30 cellular contexts compared by ENCODE assay signal in the genomic region with DNA sequence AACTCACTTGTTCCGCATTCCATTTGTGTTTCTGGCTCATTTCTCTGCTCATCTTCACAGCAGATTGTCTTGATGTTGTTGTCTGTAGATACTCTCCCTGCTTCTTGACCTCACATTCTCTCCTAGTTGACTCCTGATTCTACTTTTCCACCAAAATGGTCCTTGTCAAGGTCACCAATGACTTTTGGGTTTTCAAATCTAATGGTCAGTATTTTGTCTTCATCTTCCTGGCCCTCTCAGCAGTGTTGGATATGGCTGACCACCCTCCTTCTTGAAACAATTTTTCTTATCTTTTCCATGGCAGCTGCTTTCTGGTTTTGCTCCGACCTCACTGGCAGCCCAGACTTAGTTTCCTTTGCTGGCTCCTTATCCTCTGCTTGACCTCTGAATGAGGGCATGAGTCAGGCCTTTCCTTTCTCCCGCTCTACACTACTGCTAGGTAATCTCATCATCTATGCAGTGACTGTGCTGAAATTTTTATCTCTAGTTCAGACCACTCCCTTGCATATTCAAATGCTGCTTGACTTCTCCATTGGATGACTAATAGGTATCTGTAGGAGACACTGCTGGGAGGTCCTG.
A peak's percentile ranks its signal among the peaks of the same experiment; 100 is the strongest.
DNase-seq lines count a peak whose midpoint lies in the region; ATAC-seq, FAIRE-seq and TF ChIP-seq lines count a peak whose summit lies in the region.
"Had no signal": no experiment of that assay in that cellular context is flagged by ENCODE, and none has a peak within 500 bp of the region (broad histone marks: within the 10 kb centered on the region; RNA-seq: fewer than 3 reads in every experiment).

No MANE protein-coding gene starts in this region.

- 4% methylated on average over 3 of the region's 3 CpGs for WGBS in K562 (ENCODE audit: insufficient coverage, low coverage, missing lambda C conversion rate)

- H3K79me2 ChIP-seq in K562 (ENCODE audit: control insufficient read depth, insufficient read depth, low read length): peaks cover 16% of the 10 kb centered on the region
- H3K79me2 ChIP-seq in keratinocyte (ENCODE audit: control insufficient read depth, insufficient read depth, low read length): no peaks in the 10 kb centered on the region

- TF ChIP-seq POLR2A in NB4 (IDR thresholded peaks at IDR 0.05; ENCODE audit: extremely low read depth, insufficient read length) (no peak), K562 (conservative IDR thresholded peaks at IDR 0.05) (peak; percentile 47; the same call in 1 of the 2 replicates)

- TSS peak; percentile 90 for BruUV-seq in K562 (replicated peaks; lab: Mats Ljungman, UMichigan)

- TF ChIP-seq CTCF in NB4 (IDR thresholded peaks at IDR 0.05; ENCODE audit: low read depth, low read length): no peak
- no peak for TF ChIP-seq CTCF in K562 (IDR thresholded peaks at IDR 0.05 in 2 of 3, conservative IDR thresholded peaks at IDR 0.05 in 1 of 3; ENCODE audit: insufficient read depth in 2 of 3, low read depth in 1 of 3, low read length in 3 of 3)
- TF ChIP-seq CTCF in keratinocyte (optimal IDR thresholded peaks at IDR 0.05 in 1 of 3, IDR thresholded peaks at IDR 0.05 in 1 of 3, conservative IDR thresholded peaks at IDR 0.05 in 1 of 3; ENCODE audit: extremely low read depth in 1 of 3, insufficient read depth in 2 of 3, low read length in 3 of 3): no peak

- H3K9me1 ChIP-seq in K562 (ENCODE audit: control insufficient read depth, insufficient read depth, low read length): no peaks in the 10 kb centered on the region
- H3K9me1 ChIP-seq in keratinocyte (ENCODE audit: control insufficient read depth, extremely low read depth, insufficient read depth, low read length): no peaks in the 10 kb centered on the region

- H4K20me1 ChIP-seq in K562 (replicated peaks; ENCODE audit: control insufficient read depth, insufficient read depth, low read length) (no peaks in the 10 kb centered on the region), keratinocyte (ENCODE audit: control insufficient read depth, extremely low read depth, insufficient read depth, low read length) (no peaks in the 10 kb centered on the region)

- H3K4me2 ChIP-seq in K562 (ENCODE audit: insufficient read depth, low read length): peak overlapping the region; percentile 81
- no peak overlapping the region for H3K4me2 ChIP-seq in keratinocyte (ENCODE audit: control insufficient read depth, extremely low read depth, insufficient read depth, low read depth, low read length)

- no peaks in the 10 kb centered on the region for H3K27me3 ChIP-seq in K562 (ENCODE audit: control insufficient read depth in 2 of 2, insufficient read depth in 2 of 2, low read length in 2 of 2)
- H3K27me3 ChIP-seq in keratinocyte (ENCODE audit: control insufficient read depth, extremely low read depth, insufficient read depth, low read length): no peaks in the 10 kb centered on the region
- H3K27me3 ChIP-seq: dorsolateral prefrontal cortex, ovary, right atrium auricular region had no signal

- FAIRE-seq in K562 (lab: Jason Lieb, UNC) (peak; percentile 98), keratinocyte (lab: Jason Lieb, UNC) (peak; percentile 9)
- FAIRE-seq: H54, urothelium cell line had no signal

- TF ChIP-seq RAD21 in K562 (CRISPR knock-in tag; conservative IDR thresholded peaks at IDR 0.05 in 1 of 2, IDR thresholded peaks at IDR 0.05 in 1 of 2): no peak; a peak in 1 of 4 replicates

- H3K9me3 ChIP-seq in K562 (replicated peaks; ENCODE audit: control insufficient read depth, insufficient read depth, low read depth, low read length) (peaks cover 9% of the 10 kb centered on the region), keratinocyte (ENCODE audit: control insufficient read depth, low read depth, low read length) (no peaks in the 10 kb centered on the region)
- H3K9me3 ChIP-seq: ovary had no signal

- H2AFZ ChIP-seq in K562 (ENCODE audit: low read depth, low read length) (peak overlapping the region; percentile 87), keratinocyte (ENCODE audit: control insufficient read depth, low read length) (no peak overlapping the region)

- DNase-seq in CMK (ENCODE audit: low read depth) (peak; percentile 21), NB4 (ENCODE audit: low read depth) (peak; percentile 6), K562 (ENCODE audit: extremely low read depth in 1 of 4, low spot score in 3 of 4) (peak; percentile 54 to 94 (median 70)), keratinocyte (ENCODE audit: low read depth, low spot score) (no peak), medulla oblongata (ENCODE audit: extremely low spot score) (no peak)
- DNase-seq: activated CD4-positive, alpha-beta T cell treated with anti-CD3 and anti-CD28 coated beads, Interleukin-2, amount 10 ng/mL, durations not matched to agents 7 days and 5 days; activated CD8-positive, alpha-beta memory T cell treated with anti-CD3 and anti-CD28 coated beads, Interleukin-2, amount 10 ng/mL, durations not matched to agents 7 days and 5 days; activated naive CD4-positive, alpha-beta T cell treated with anti-CD3 and anti-CD28 coated beads, Interleukin-2, amount 10 ng/mL, durations not matched to agents 7 days and 5 days; CD4-positive, CD25-positive, alpha-beta regulatory T cell; DMS153; dorsolateral prefrontal cortex; foreskin fibroblast; heart right ventricle; KBM-7; MV-4-11; NCI-H2171 treated with DMSO at 0.1 percent for 48 hours; NCI-H524 treated with DMSO at 0.1 percent for 48 hours; NK-92 treated with Interleukin-12 subunit alpha and Interleukin-12 subunit beta, amount 100 ng/mL, for 24 hours; ovary; spleen; stimulated activated CD4-positive, alpha-beta T cell treated with anti-CD3 and anti-CD28 coated beads, Interleukin-2, amount 100 ng/mL, for 48 hours; WERI-Rb-1 had no signal

- peaks cover 9 to 48% of the 10 kb centered on the region in 2 experiments for H3K4me1 ChIP-seq in K562 (replicated peaks in 1 of 2; ENCODE audit: control insufficient read depth in 2 of 2, insufficient read depth in 2 of 2, low read length in 2 of 2)
- H3K4me1 ChIP-seq in keratinocyte (ENCODE audit: control insufficient read depth, extremely low read depth, insufficient read depth, low read length): no peaks in the 10 kb centered on the region
- H3K4me1 ChIP-seq: heart right ventricle, right atrium auricular region, spleen had no signal

- dilution Hi-C loops in keratinocyte (cut with MboI; ENCODE audit: extremely low pct_ligation_motif_present, low sequenced_read_pairs): no loop called here

- H3K36me3 ChIP-seq in K562 (ENCODE audit: control insufficient read depth, insufficient read depth, low read length): no peaks in the 10 kb centered on the region
- no peaks in the 10 kb centered on the region for H3K36me3 ChIP-seq in keratinocyte (ENCODE audit: control insufficient read depth in 2 of 2, extremely low read depth in 1 of 2, insufficient read depth in 2 of 2, low read length in 2 of 2)
- H3K36me3 ChIP-seq: heart right ventricle, ovary, right atrium auricular region, spleen, WERI-Rb-1 had no signal

- peak overlapping the region; percentile 84 for H3K27ac ChIP-seq in K562 (ENCODE audit: extremely low read depth, low read depth, low read length)
- H3K27ac ChIP-seq in keratinocyte (ENCODE audit: control insufficient read depth, insufficient read depth, low read length): no peak overlapping the region
- H3K27ac ChIP-seq: dorsolateral prefrontal cortex, heart right ventricle, ovary, right atrium auricular region, spleen, WERI-Rb-1 had no signal

- H3K9ac ChIP-seq in K562 (ENCODE audit: insufficient read depth in 1 of 2, low read depth in 2 of 2, low read length in 2 of 2): peak overlapping the region in 1 of 2 experiments; percentile 72; a peak in 2 of 4 replicates
- H3K9ac ChIP-seq in keratinocyte (ENCODE audit: control insufficient read depth, extremely low read depth, insufficient read depth, low read length): no peak overlapping the region

- ATAC-seq in K562 (peak; percentile 88), GM21390 (IDR thresholded peaks at IDR 0.05; ENCODE audit: unreplicated experiment) (no peak), GM19023 (IDR thresholded peaks at IDR 0.05; ENCODE audit: unreplicated experiment) (no peak), GM21423 (IDR thresholded peaks at IDR 0.05; ENCODE audit: unreplicated experiment) (no peak)
- ATAC-seq: activated CD8-positive, alpha-beta memory T cell treated with anti-CD3 and anti-CD28 coated beads, Interleukin-2, amount 10 ng/mL, durations not matched to agents 7 days and 5 days; heart right ventricle; Panc1; stimulated activated memory B cell treated with anti-CD40 and anti-IgM and Interleukin-4, amounts not matched to agents 10 μg/mL and 1 μg/mL and 100 μg/mL, for 72 hours had no signal

- intact Hi-C loops in K562 (cut with micrococcal nuclease): no loop called here

- in situ Hi-C loops in K562 (cut with MboI): no loop called here

- peak; percentile 95 for TF ChIP-seq EP300 in K562 (IDR thresholded peaks at IDR 0.05; ENCODE audit: low read length)

- H3K4me3 ChIP-seq in NB4 (ENCODE audit: low read depth, low read length) (no peak overlapping the region), K562 (peak overlapping the region; percentile 9; the same call in 1 of the 2 replicates), keratinocyte (ENCODE audit: control insufficient read depth in 2 of 3, extremely low read depth in 1 of 3, insufficient read depth in 2 of 3, low read depth in 1 of 3, low read length in 3 of 3) (no peak overlapping the region)
- H3K4me3 ChIP-seq: dorsolateral prefrontal cortex, heart right ventricle, ovary, right atrium auricular region, spleen had no signal

- CTCF ChIA-PET in K562 (lab: Yijun Ruan, JAX; ENCODE audit: low intra/inter-chr PET ratio): no interaction called here

- POLR2A ChIA-PET in K562 (lab: Yijun Ruan, JAX): interaction anchor here (0.7 to 2.7 kb wide), 5 partner anchors 8 to 26 kb away, joined by 3 to 8 read pairs (median 4); no protein-coding TSS in a partner anchor

TF ChIP-seq in K562, 482 proteins besides CTCF, POLR2A, EP300 and RAD21 (continues in another document):
- TF ChIP-seq FOSL1 (tag; conservative IDR thresholded peaks at IDR 0.05) (peak; percentile 97), MAZ (CRISPR knock-in tag; conservative IDR thresholded peaks at IDR 0.05 in 1 of 2, IDR thresholded peaks at IDR 0.05 in 1 of 2) (peak in 1 of 2 experiments; percentile 35; a peak in 1 of 4 replicates), TEAD1 (CRISPR knock-in tag; IDR thresholded peaks at IDR 0.05) (peak; percentile 21 to 68; a peak in 2 of 4 replicates), TAF7 (tag; IDR thresholded peaks at IDR 0.05) (peak; percentile 49; the same call in 1 of the 2 replicates), ZNF311 (CRISPR knock-in tag; IDR thresholded peaks at IDR 0.05) (no peak), TCF7L2 (IDR thresholded peaks at IDR 0.05; ENCODE audit: low read depth, low read length) (0 out of 2 replicates have a peak, but pooled peaks have one; percentile 13)

Comparison
In these comparisons a context has a peak if more than half of its experiments do, and no peak if none do; other contexts are left out.
1. DNase-seq: peak in CMK (single experiment), NB4 (single experiment) and K562 (4 of 4); none in keratinocyte (single experiment) and medulla oblongata (single experiment).